Comparison of ENCODE assay signal across 28 cellular contexts in genomic region chr3:97862582-97862981, GRCh38.
"Had no signal": no experiment of that assay in that cellular context is flagged by ENCODE, and none has a peak within 500 bp of the region (broad histone marks: within the 10 kb centered on the region; RNA-seq: fewer than 3 reads in every experiment).

No MANE protein-coding gene starts in this region.

- H3K27ac ChIP-seq: brain microvascular endothelial cell, coronary artery, dorsolateral prefrontal cortex, esophagus muscularis mucosa, WERI-Rb-1 had no signal

- DNase-seq: activated B cell treated with CpG ODN at 0.5 μM for 24 hours; activated CD4-positive, alpha-beta T cell treated with anti-CD3 and anti-CD28 coated beads for 48 hours; activated CD4-positive, alpha-beta T cell treated with anti-CD3 and anti-CD28 coated beads, Interleukin-2, amount 50 U/mL, for 1 hour; activated CD4-positive, alpha-beta T cell treated with anti-CD3 and anti-CD28 coated beads, Interleukin-2, amount 50 U/mL, for 48 hours; activated CD8-positive, alpha-beta memory T cell treated with anti-CD3 and anti-CD28 coated beads for 24 hours; activated CD8-positive, alpha-beta T cell treated with anti-CD3 and anti-CD28 coated beads for 36 hours; activated effector memory CD4-positive, alpha-beta T cell treated with Interleukin-2 at 50 U/mL for 16 hours; activated gamma-delta T cell treated with Interleukin-2 at 50 U/mL for 16 hours; activated naive CD4-positive, alpha-beta T cell treated with anti-CD3 and anti-CD28 coated beads, Interleukin-2, amount 50 U/mL, for 16 hours; activated naive CD4-positive, alpha-beta T cell treated with Interleukin-2 at 50 U/mL for 16 hours; activated T-cell treated with anti-CD3 and anti-CD28 coated beads, Interleukin-2, amount 50 U/mL, for 4 hours; amniotic stem cell; anterior cingulate cortex; brain microvascular endothelial cell; dorsolateral prefrontal cortex; effector memory CD4-positive, alpha-beta T cell; endodermal cell; erythroblast; foreskin melanocyte; glutamatergic neuron; heart left ventricle; T-helper 17 cell; T1000; WERI-Rb-1 had no signal

- ATAC-seq: activated CD4-positive, CD25-positive, alpha-beta regulatory T cell treated with anti-CD3 and anti-CD28 coated beads, Interleukin-2, amount 50 U/mL, for 24 hours; activated CD8-positive, alpha-beta T cell treated with anti-CD3 and anti-CD28 coated beads for 36 hours; activated T-cell treated with anti-CD3 and anti-CD28 coated beads, Interleukin-2, amount 50 U/mL, for 4 hours; activated T-helper 17 cell treated with anti-CD3 and anti-CD28 coated beads, Interleukin-2, amount 50 U/mL, for 72 hours; T-helper 17 cell had no signal

- H3K27me3 ChIP-seq: brain microvascular endothelial cell, dorsolateral prefrontal cortex, esophagus muscularis mucosa, heart left ventricle had no signal

- H3K36me3 ChIP-seq: brain microvascular endothelial cell had no signal

- H3K4me3 ChIP-seq: coronary artery, dorsolateral prefrontal cortex, esophagus muscularis mucosa, heart left ventricle had no signal

- H3K9me3 ChIP-seq: esophagus muscularis mucosa had no signal
